ENCODE assay signal across 34 cellular contexts in genomic region chr20:35504751-35505150, GRCh38. TPM values are rescaled to one million over a fixed set of nuclear protein-coding genes. Genes with fewer than 3 reads are reported as not detected.
A peak's percentile ranks its signal among the peaks of the same experiment; 100 is the strongest.
DNase-seq lines count a peak whose midpoint lies in the region; ATAC-seq and TF ChIP-seq lines count a peak whose summit lies in the region.
"Had no signal": no experiment of that assay in that cellular context is flagged by ENCODE, and none has a peak within 500 bp of the region (broad histone marks: within the 10 kb centered on the region; RNA-seq: fewer than 3 reads in every experiment).

No MANE protein-coding gene starts in this region.

- no peak overlapping the region for H3K4me3 ChIP-seq in Karpas-422 (ENCODE audit: low read length)
- H3K4me3 ChIP-seq in SJCRH30, result no peak overlapping the region
- H3K4me3 ChIP-seq: breast epithelium, GM23338, mucosa of descending colon, neural progenitor cell, pancreas, SK-N-MC, testis had no signal

- CTCF ChIA-PET in activated CD8-positive, alpha-beta memory T cell treated with anti-CD3 and anti-CD28 coated beads, Interleukin-2, amount 10 ng/mL, durations not matched to agents 7 days and 5 days (lab: Charles Lee), result interaction anchor here (1.1 to 1.2 kb wide), 2 partner anchors 10 to 14 kb away, joined by 3 read pairs; no protein-coding TSS in a partner anchor

- H3K79me2 ChIP-seq in Karpas-422 (ENCODE audit: low read length), result peaks cover 26% of the 10 kb centered on the region

- no peak overlapping the region for H2AFZ ChIP-seq in Karpas-422 (ENCODE audit: low read length)
- H2AFZ ChIP-seq: GM23338, neural progenitor cell had no signal

- peaks cover 11% of the 10 kb centered on the region; the same call in 1 of the 2 replicates for H4K20me1 ChIP-seq in Karpas-422 (ENCODE audit: insufficient read depth, low read depth, low read length)

- no peak for DNase-seq in activated CD8-positive, alpha-beta memory T cell treated with anti-CD3 and anti-CD28 coated beads, Interleukin-2, amount 10 ng/mL, durations not matched to agents 7 days and 5 days
- DNase-seq in activated CD8-positive, alpha-beta memory T cell treated with anti-CD3 and anti-CD28 coated beads for 24 hours, result no peak
- DNase-seq in Karpas-422 (no peak), nephron progenitor cell (no peak), globus pallidus (ENCODE audit: low spot score) (no peak), SJCRH30 (no peak), NCI-H510A (lab: John Stamatoyannopoulos, UW) (no peak)
- DNase-seq: activated CD4-positive, alpha-beta T cell treated with anti-CD3 and anti-CD28 coated beads, Interleukin-2, amount 50 U/mL, for 4 hours; activated CD4-positive, CD25-positive, alpha-beta regulatory T cell; activated gamma-delta T cell treated with Interleukin-2 at 50 U/mL for 16 hours; amniotic stem cell; left cardiac atrium; mucosa of descending colon; NCI-H1092 treated with DMSO at 0.1 percent for 48 hours; NCI-H1694 treated with DMSO at 0.1 percent for 48 hours; NCI-H82; stimulated activated naive CD4-positive, alpha-beta T cell treated with Interleukin-2 at 50 U/mL for 16 hours had no signal

- no peaks in the 10 kb centered on the region for H3K27me3 Mint-ChIP-seq in activated CD8-positive, alpha-beta memory T cell treated with anti-CD3 and anti-CD28 coated beads, Interleukin-2, amount 10 ng/mL, durations not matched to agents 7 days and 5 days
- H3K27me3 Mint-ChIP-seq in nephron progenitor cell (ENCODE audit: low read depth, poor library complexity), result no peaks in the 10 kb centered on the region

- H3K27me3 ChIP-seq in Karpas-422 (ENCODE audit: low read length), result no peaks in the 10 kb centered on the region
- no peaks in the 10 kb centered on the region for H3K27me3 ChIP-seq in SJCRH30
- H3K27me3 ChIP-seq: breast epithelium, neural progenitor cell, pancreas, testis had no signal

- H3K36me3 ChIP-seq in Karpas-422 (ENCODE audit: insufficient read depth, low read length) (peaks cover 36% of the 10 kb centered on the region), SJCRH30 (peaks cover 35% of the 10 kb centered on the region)
- H3K36me3 ChIP-seq: breast epithelium, neural progenitor cell had no signal

- no peak overlapping the region for H3K9ac ChIP-seq in Karpas-422 (ENCODE audit: low read length)
- H3K9ac ChIP-seq: neural progenitor cell had no signal

- H3K9me3 Mint-ChIP-seq in activated CD8-positive, alpha-beta memory T cell treated with anti-CD3 and anti-CD28 coated beads, Interleukin-2, amount 10 ng/mL, durations not matched to agents 7 days and 5 days (ENCODE audit: low read depth), result no peaks in the 10 kb centered on the region
- no peaks in the 10 kb centered on the region for H3K9me3 Mint-ChIP-seq in nephron progenitor cell
- H3K9me3 Mint-ChIP-seq: GM23338, neural progenitor cell had no signal

- H3K27ac ChIP-seq in Karpas-422 (ENCODE audit: low read length), result 0 out of 2 replicates have a peak overlapping the region, but pooled peaks have one; percentile 10
- H3K27ac ChIP-seq in angular gyrus (ENCODE audit: low read depth, low read length), result peak overlapping the region; percentile 22
- no peak overlapping the region for H3K27ac ChIP-seq in SJCRH30
- H3K27ac ChIP-seq: breast epithelium, neural progenitor cell, pancreas, SK-N-MC, testis had no signal

- peaks cover 79% of the 10 kb centered on the region for H3K4me1 ChIP-seq in Karpas-422 (ENCODE audit: low read length)
- peaks cover 5% of the 10 kb centered on the region; the same call in 1 of the 2 replicates for H3K4me1 ChIP-seq in SJCRH30
- H3K4me1 ChIP-seq: breast epithelium, neural progenitor cell, pancreas had no signal

- H3K4me1 Mint-ChIP-seq in activated CD8-positive, alpha-beta memory T cell treated with anti-CD3 and anti-CD28 coated beads, Interleukin-2, amount 10 ng/mL, durations not matched to agents 7 days and 5 days, result peaks cover 37% of the 10 kb centered on the region
- H3K4me1 Mint-ChIP-seq in nephron progenitor cell, result peaks cover 7% of the 10 kb centered on the region
- H3K4me1 Mint-ChIP-seq: GM23338, neural progenitor cell had no signal

- peaks cover 63% of the 10 kb centered on the region for H3K36me3 Mint-ChIP-seq in activated CD8-positive, alpha-beta memory T cell treated with anti-CD3 and anti-CD28 coated beads, Interleukin-2, amount 10 ng/mL, durations not matched to agents 7 days and 5 days
- H3K36me3 Mint-ChIP-seq in nephron progenitor cell (ENCODE audit: low read depth), result peaks cover 71% of the 10 kb centered on the region

- no peak overlapping the region for H3K4me3 Mint-ChIP-seq in activated CD8-positive, alpha-beta memory T cell treated with anti-CD3 and anti-CD28 coated beads, Interleukin-2, amount 10 ng/mL, durations not matched to agents 7 days and 5 days
- H3K4me3 Mint-ChIP-seq in nephron progenitor cell, result no peak overlapping the region
- H3K4me3 Mint-ChIP-seq: GM23338, neural progenitor cell had no signal

- no peak for ATAC-seq in activated CD8-positive, alpha-beta memory T cell treated with anti-CD3 and anti-CD28 coated beads, Interleukin-2, amount 10 ng/mL, durations not matched to agents 7 days and 5 days
- ATAC-seq: GM23338, mucosa of descending colon, pancreas had no signal

- H3K27ac Mint-ChIP-seq in activated CD8-positive, alpha-beta memory T cell treated with anti-CD3 and anti-CD28 coated beads, Interleukin-2, amount 10 ng/mL, durations not matched to agents 7 days and 5 days, result peak overlapping the region; percentile 58
- H3K27ac Mint-ChIP-seq in nephron progenitor cell, result peak overlapping the region; percentile 55
- H3K27ac Mint-ChIP-seq: GM23338, neural progenitor cell had no signal

- H3K4me2 ChIP-seq in Karpas-422 (ENCODE audit: low read depth, low read length, poor library complexity, severe bottlenecking), result no peak overlapping the region
- H3K4me2 ChIP-seq: GM23338, neural progenitor cell had no signal

- no peaks in the 10 kb centered on the region for H3K9me3 ChIP-seq in Karpas-422 (ENCODE audit: low read length)
- H3K9me3 ChIP-seq in SJCRH30 (replicated peaks), result no peaks in the 10 kb centered on the region
- H3K9me3 ChIP-seq: breast epithelium, mucosa of descending colon, pancreas, testis had no signal

- no peak for TF ChIP-seq CTCF in nephron progenitor cell (IDR thresholded peaks at IDR 0.05)

- no peaks in the 10 kb centered on the region for H3K9me2 ChIP-seq in Karpas-422 (replicated peaks; ENCODE audit: insufficient read depth, low read length)

RNA-seq across cellular contexts. Expression of gene C20orf173, which starts 24.7 kb away (rescaled TPM):
- total RNA-seq in activated CD8-positive, alpha-beta memory T cell treated with anti-CD3 and anti-CD28 coated beads, Interleukin-2, amount 10 ng/mL, durations not matched to agents 7 days and 5 days, result not detected
- not detected in 2 replicates for total RNA-seq in Karpas-422 (2014; rRNA removed; shearing (Covaris generic); ENCODE audit: low replicate concordance)
- not detected in 2 replicates for total RNA-seq in SJCRH30 (2014; rRNA removed; shearing (Covaris generic))
- total RNA-seq: A172; breast epithelium; Daoy; glomerular endothelial cell; GM23338; left cardiac atrium; lung microvascular endothelial cell; M059J; mucosa of descending colon; pancreas; renal cortical epithelial cell; RPMI7951; skeletal muscle tissue; T-helper 1 cell treated with Interleukin-12 subunit alpha and Interleukin-12 subunit beta and Interleukin-4 antibody, amounts not matched to agents 30 ng/mL and 1 ng/mL, for 36 hours; ureter had no signal

RNA-seq across cellular contexts. Expression of gene ERGIC3, which starts 37.1 kb away (rescaled TPM):
- total RNA-seq in activated CD8-positive, alpha-beta memory T cell treated with anti-CD3 and anti-CD28 coated beads, Interleukin-2, amount 10 ng/mL, durations not matched to agents 7 days and 5 days, result 100 to 1,000 TPM; 115 to 128 TPM
- 242 and 305 TPM in 2 replicates for total RNA-seq in Karpas-422 (2014; rRNA removed; shearing (Covaris generic); ENCODE audit: low replicate concordance)
- 244 and 261 TPM in 2 replicates for total RNA-seq in SJCRH30 (2014; rRNA removed; shearing (Covaris generic))

RNA-seq across cellular contexts. Expression of gene CEP250, which starts 49.4 kb away (rescaled TPM):
- total RNA-seq in activated CD8-positive, alpha-beta memory T cell treated with anti-CD3 and anti-CD28 coated beads, Interleukin-2, amount 10 ng/mL, durations not matched to agents 7 days and 5 days, result 10 to 100 TPM; 68.6 to 86.9 TPM
- total RNA-seq in Karpas-422 (2014; rRNA removed; shearing (Covaris generic); ENCODE audit: low replicate concordance), result 10.2 and 42.8 TPM in 2 replicates
- 37.3 and 39.9 TPM in 2 replicates for total RNA-seq in SJCRH30 (2014; rRNA removed; shearing (Covaris generic))
